21 cellular contexts compared by ENCODE assay signal in the genomic region with DNA sequence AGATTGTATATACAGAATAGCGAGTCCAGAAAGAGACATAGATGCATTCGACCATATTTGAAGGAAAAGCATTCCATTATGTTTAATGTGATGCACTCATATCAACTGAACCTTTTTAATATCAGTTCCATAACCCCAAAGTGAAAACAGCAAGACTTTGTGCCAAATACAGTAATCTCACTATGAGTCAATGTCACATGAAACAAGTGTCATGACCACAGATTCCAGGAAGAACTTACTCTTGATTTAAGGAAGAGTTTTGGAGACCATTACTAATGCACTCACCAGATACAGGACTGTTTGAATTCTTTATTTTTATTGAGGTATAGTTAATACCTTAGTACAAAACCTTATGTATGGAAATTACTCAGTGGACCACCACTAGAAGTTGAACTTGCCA.
DNase-seq lines count a peak whose midpoint lies in the region; ATAC-seq and TF ChIP-seq lines count a peak whose summit lies in the region.
"Had no signal": no experiment of that assay in that cellular context is flagged by ENCODE, and none has a peak within 500 bp of the region (broad histone marks: within the 10 kb centered on the region; RNA-seq: fewer than 3 reads in every experiment).

No MANE protein-coding gene starts in this region.

- ATAC-seq in HG03565 (IDR thresholded peaks at IDR 0.05; ENCODE audit: unreplicated experiment) = no peak
- no peak for ATAC-seq in SK-N-SH treated with all-trans-retinoic acid at 6 μM for 48 hours
- ATAC-seq: effector memory CD8-positive, alpha-beta T cell; HCT116; left lobe of liver; sciatic nerve had no signal

- peak; percentile 17 for DNase-seq in GM03348 (ENCODE audit: low spot score)
- DNase-seq in RKO (ENCODE audit: low spot score) = peak; percentile 61
- DNase-seq in epithelial cell of proximal tubule (ENCODE audit: low read depth) = peak; percentile 30
- peak; percentile 37 for DNase-seq in myocyte (ENCODE audit: low read depth)
- DNase-seq in stimulated activated naive CD4-positive, alpha-beta T cell (lab: John Stamatoyannopoulos, UW) = no peak
- DNase-seq in NCI-H82 treated with DMSO at 0.1 percent for 48 hours (lab: John Stamatoyannopoulos, UW; ENCODE audit: unreplicated experiment) = no peak
- DNase-seq: activated CD4-positive, alpha-beta T cell treated with anti-CD3 and anti-CD28 coated beads, Interleukin-2, amount 10 ng/mL, durations not matched to agents 24 days and 14 days; activated effector memory CD4-positive, alpha-beta T cell treated with anti-CD3 and anti-CD28 coated beads, Interleukin-2, amount 50 U/mL, for 16 hours; amniotic stem cell; DND-41; effector memory CD8-positive, alpha-beta T cell; NCI-H1105 treated with DMSO at 0.1 percent for 48 hours; NCI-H82; nucleus accumbens; RPMI8226; stomach had no signal

- no peak overlapping the region for H3K4me3 ChIP-seq in epithelial cell of proximal tubule (ENCODE audit: low read depth, low read length)
- H3K4me3 ChIP-seq: stomach had no signal

- TF ChIP-seq CTCF in epithelial cell of proximal tubule (conservative IDR thresholded peaks at IDR 0.05; ENCODE audit: low read depth, low read length) = no peak

TF ChIP-seq in SK-N-SH treated with all-trans-retinoic acid at 6 μM for 48 hours, 23 proteins besides CTCF, POLR2A, EP300 and RAD21:
- TF ChIP-seq GLIS3 (CRISPR knock-in tag; IDR thresholded peaks at IDR 0.05) (no peak), ZFP3 (CRISPR knock-in tag; IDR thresholded peaks at IDR 0.05) (no peak), ZFP30 (CRISPR knock-in tag; IDR thresholded peaks at IDR 0.05) (no peak), OSR1 (CRISPR knock-in tag; IDR thresholded peaks at IDR 0.05) (no peak), CSDC2 (CRISPR knock-in tag; IDR thresholded peaks at IDR 0.05) (no peak), ZNF70 (CRISPR knock-in tag; IDR thresholded peaks at IDR 0.05) (no peak), ARNTL (CRISPR knock-in tag; IDR thresholded peaks at IDR 0.05; ENCODE audit: borderline replicate concordance, low read depth) (no peak)
- TF ChIP-seq, protein P1, sequence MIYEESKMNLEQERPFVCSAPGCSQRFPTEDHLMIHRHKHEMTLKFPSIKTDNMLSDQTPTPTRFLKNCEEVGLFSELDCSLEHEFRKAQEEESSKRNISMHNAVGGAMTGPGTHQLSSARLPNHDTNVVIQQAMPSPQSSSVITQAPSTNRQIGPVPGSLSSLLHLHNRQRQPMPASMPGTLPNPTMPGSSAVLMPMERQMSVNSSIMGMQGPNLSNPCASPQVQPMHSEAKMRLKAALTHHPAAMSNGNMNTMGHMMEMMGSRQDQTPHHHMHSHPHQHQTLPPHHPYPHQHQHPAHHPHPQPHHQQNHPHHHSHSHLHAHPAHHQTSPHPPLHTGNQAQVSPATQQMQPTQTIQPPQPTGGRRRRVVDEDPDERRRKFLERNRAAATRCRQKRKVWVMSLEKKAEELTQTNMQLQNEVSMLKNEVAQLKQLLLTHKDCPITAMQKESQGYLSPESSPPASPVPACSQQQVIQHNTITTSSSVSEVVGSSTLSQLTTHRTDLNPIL (CRISPR knock-in tag; IDR thresholded peaks at IDR 0.05; ENCODE audit: low read depth) = no peak
- TF ChIP-seq, protein P2, sequence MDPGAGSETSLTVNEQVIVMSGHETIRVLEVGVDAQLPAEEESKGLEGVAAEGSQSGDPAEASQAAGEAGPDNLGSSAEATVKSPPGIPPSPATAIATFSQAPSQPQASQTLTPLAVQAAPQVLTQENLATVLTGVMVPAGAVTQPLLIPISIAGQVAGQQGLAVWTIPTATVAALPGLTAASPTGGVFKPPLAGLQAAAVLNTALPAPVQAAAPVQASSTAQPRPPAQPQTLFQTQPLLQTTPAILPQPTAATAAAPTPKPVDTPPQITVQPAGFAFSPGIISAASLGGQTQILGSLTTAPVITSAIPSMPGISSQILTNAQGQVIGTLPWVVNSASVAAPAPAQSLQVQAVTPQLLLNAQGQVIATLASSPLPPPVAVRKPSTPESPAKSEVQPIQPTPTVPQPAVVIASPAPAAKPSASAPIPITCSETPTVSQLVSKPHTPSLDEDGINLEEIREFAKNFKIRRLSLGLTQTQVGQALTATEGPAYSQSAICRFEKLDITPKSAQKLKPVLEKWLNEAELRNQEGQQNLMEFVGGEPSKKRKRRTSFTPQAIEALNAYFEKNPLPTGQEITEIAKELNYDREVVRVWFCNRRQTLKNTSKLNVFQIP (CRISPR knock-in tag; IDR thresholded peaks at IDR 0.05; ENCODE audit: borderline replicate concordance, low read depth) = no peak

Comparison
In these comparisons a context has a peak if more than half of its experiments do, and no peak if none do; other contexts are left out.
1. DNase-seq: peak in GM03348 (single experiment), RKO (single experiment), epithelial cell of proximal tubule (single experiment) and myocyte (single experiment); none in stimulated activated naive CD4-positive, alpha-beta T cell (0 of 6) and NCI-H82 treated with DMSO at 0.1 percent for 48 hours (single experiment).